ENCODE assay signal across 35 cellular contexts in genomic region chr9:137574192-137574591, GRCh38.
"Had no signal": no experiment of that assay in that cellular context is flagged by ENCODE, and none has a peak within 500 bp of the region (broad histone marks: within the 10 kb centered on the region; RNA-seq: fewer than 3 reads in every experiment).

No MANE protein-coding gene starts in this region.

- H3K4me3 ChIP-seq: adrenal gland, body of pancreas, breast epithelium, Peyer's patch had no signal

- H3K36me3 ChIP-seq: breast epithelium had no signal

- H3K27ac ChIP-seq: adrenal gland, body of pancreas, breast epithelium, Peyer's patch, VCaP had no signal

- H3K9me3 ChIP-seq: adrenal gland, body of pancreas, breast epithelium, Peyer's patch had no signal

- ATAC-seq: activated naive CD4-positive, alpha-beta T cell treated with anti-CD3 and anti-CD28 coated beads, Interleukin-2, amount 50 U/mL, for 72 hours; activated T-cell treated with anti-CD3 and anti-CD28 coated beads, Interleukin-2, amount 50 U/mL, for 4 hours; body of pancreas; PC-3; Right ventricle myocardium inferior had no signal

- DNase-seq: activated B cell treated with CpG ODN at 0.5 μM for 24 hours; activated CD4-positive, alpha-beta memory T cell treated with anti-CD3 and anti-CD28 coated beads for 36 hours; activated CD4-positive, alpha-beta T cell treated with anti-CD3 and anti-CD28 coated beads for 4 hours; activated CD4-positive, alpha-beta T cell treated with anti-CD3 and anti-CD28 coated beads, Interleukin-2, amount 50 U/mL, for 1 hour; activated CD4-positive, CD25-positive, alpha-beta regulatory T cell treated with anti-CD3 and anti-CD28 coated beads, Interleukin-2, amount 50 U/mL, for 72 hours; activated CD8-positive, alpha-beta memory T cell treated with anti-CD3 and anti-CD28 coated beads, Interleukin-2, amount 50 U/mL, for 4 hours; activated gamma-delta T cell treated with Interleukin-2 at 50 U/mL for 16 hours; activated naive CD4-positive, alpha-beta T cell treated with anti-CD3 and anti-CD28 coated beads for 36 hours; activated T-cell treated with anti-CD3 and anti-CD28 coated beads for 4 hours; activated T-cell treated with anti-CD3 and anti-CD28 coated beads, Interleukin-2, amount 50 U/mL, for 4 hours; adrenal gland; body of pancreas; central memory CD4-positive, alpha-beta T cell; Karpas-422; NCI-H1048; NCI-H1105 treated with DMSO at 0.1 percent for 48 hours; NCI-H1436; NCI-H1694; NCI-H1930; NCI-H2081 treated with DMSO at 0.1 percent for 48 hours; NCI-H226; NCI-H446 treated with DMSO at 0.1 percent for 48 hours; NCI-H524 treated with DMSO at 0.1 percent for 48 hours; PC-3; Peyer's patch; RPMI8226; SW 1271; T-helper 1 cell; T-helper 2 cell; T-helper 9 cell had no signal

- H3K27me3 ChIP-seq: adrenal gland, body of pancreas, breast epithelium, Peyer's patch had no signal

- FAIRE-seq: astrocyte had no signal
